In genomic region chr20:39633689-39634088, GRCh38 we compare ENCODE assay signal across 20 cellular contexts.
"Had no signal": no experiment of that assay in that cellular context is flagged by ENCODE, and none has a peak within 500 bp of the region (broad histone marks: within the 10 kb centered on the region; RNA-seq: fewer than 3 reads in every experiment).

No MANE protein-coding gene starts in this region.

- H3K4me1 ChIP-seq: colonic mucosa, gastroesophageal sphincter, heart left ventricle, left lung, lower lobe of right lung had no signal

- H2AFZ ChIP-seq: hepatocyte had no signal

- H3K27ac ChIP-seq: colonic mucosa, foreskin keratinocyte, gastroesophageal sphincter, heart left ventricle, hepatocyte, left lung, lower lobe of right lung had no signal

- H3K9me3 ChIP-seq: colonic mucosa, gastroesophageal sphincter, heart left ventricle, left lung, lower lobe of right lung, mucosa of descending colon had no signal

- H3K4me2 ChIP-seq: hepatocyte had no signal

- H3K4me3 ChIP-seq: colonic mucosa, gastroesophageal sphincter, heart left ventricle, hepatocyte, left lung, lower lobe of right lung, mucosa of descending colon had no signal

- H3K36me3 ChIP-seq: colonic mucosa, gastroesophageal sphincter, heart left ventricle, left lung, lower lobe of right lung had no signal

- H3K79me2 ChIP-seq: hepatocyte had no signal

- DNase-seq: colonic mucosa; cortex of kidney; effector CD8-positive, alpha-beta T cell; effector memory CD8-positive, alpha-beta T cell; endodermal cell; foreskin keratinocyte; heart left ventricle; hypothalamus; immature natural killer cell; islet precursor cell; kidney; kidney glomerular epithelial cell; left lung; left ventricle myocardium superior; lower lobe of right lung; mesenchymal stem cell; mucosa of descending colon; naive B cell had no signal

- ATAC-seq: effector memory CD8-positive, alpha-beta T cell; foreskin keratinocyte; gastroesophageal sphincter; heart left ventricle; left lung; left ventricle myocardium superior; lower lobe of right lung; mucosa of descending colon had no signal

- H3K27me3 ChIP-seq: colonic mucosa, gastroesophageal sphincter, hepatocyte, left lung had no signal
